ENCODE assay signal across 16 cellular contexts in the genomic region with DNA sequence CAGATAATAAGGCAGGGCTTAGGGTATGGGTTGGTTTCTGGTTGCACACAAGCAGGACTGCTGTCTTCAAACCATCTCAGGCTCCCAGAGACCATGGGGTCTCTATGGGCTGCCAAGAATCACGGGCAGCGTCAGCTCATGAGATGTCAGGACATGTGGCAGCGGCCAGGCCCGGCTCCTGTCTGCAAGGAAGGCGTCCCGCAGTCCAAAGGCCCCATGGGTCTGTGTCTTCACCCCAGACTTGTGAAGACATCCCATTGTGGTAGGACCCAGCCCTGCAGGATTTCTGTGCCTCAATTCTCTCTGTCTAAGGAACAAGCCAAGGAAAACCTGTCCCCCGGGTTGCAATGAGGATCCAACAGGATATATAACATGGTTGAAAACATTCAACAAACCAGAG. TPM values are rescaled to one million over a fixed set of nuclear protein-coding genes. Genes with fewer than 3 reads are reported as not detected.
DNase-seq lines count a peak whose midpoint lies in the region; ATAC-seq and TF ChIP-seq lines count a peak whose summit lies in the region.
"Had no signal": no experiment of that assay in that cellular context is flagged by ENCODE, and none has a peak within 500 bp of the region (broad histone marks: within the 10 kb centered on the region; RNA-seq: fewer than 3 reads in every experiment).

No MANE protein-coding gene starts in this region.

- TF ChIP-seq CTCF in endodermal cell (conservative IDR thresholded peaks at IDR 0.05): no peak
- no peak for TF ChIP-seq CTCF in sigmoid colon (IDR thresholded peaks at IDR 0.05)
- TF ChIP-seq CTCF in esophagus squamous epithelium (IDR thresholded peaks at IDR 0.05): no peak

- H3K27ac ChIP-seq in endodermal cell (ENCODE audit: low read depth, low read length) (no peak overlapping the region), sigmoid colon (no peak overlapping the region), aorta (ENCODE audit: low read depth in 1 of 2, low read length in 2 of 2) (no peak overlapping the region), esophagus squamous epithelium (no peak overlapping the region)
- H3K27ac ChIP-seq: BLaER1 had no signal

- H3K36me3 Mint-ChIP-seq in activated T-cell treated with anti-CD3 and anti-CD28 coated beads, Interleukin-2, amount 50 U/mL, for 24 hours (ENCODE audit: low read depth): peaks cover 92% of the 10 kb centered on the region
- peaks cover 39% of the 10 kb centered on the region for H3K36me3 Mint-ChIP-seq in endodermal cell (ENCODE audit: low read depth)

- WGBS in endodermal cell (ENCODE audit: insufficient coverage in 1 of 2, insufficient read length in 1 of 2), 2 experiments: 92 to 96% methylated on average over 4 to 7 of the region's 7 CpGs
- WGBS in sigmoid colon, 2 donors: 94 to 97% methylated on average over 7 of the region's 7 CpGs
- 84 to 87% methylated on average over 7 of the region's 7 CpGs for WGBS in aorta, 2 donors
- 81 to 84% methylated on average over 6 to 7 of the region's 7 CpGs for WGBS in esophagus squamous epithelium, 2 donors

- H3K4me3 Mint-ChIP-seq in activated T-cell treated with anti-CD3 and anti-CD28 coated beads, Interleukin-2, amount 50 U/mL, for 24 hours: no peak overlapping the region
- no peak overlapping the region for H3K4me3 Mint-ChIP-seq in endodermal cell
- H3K4me3 Mint-ChIP-seq: CD8-positive, alpha-beta T cell; GM23338 had no signal

- peak; percentile 22 for DNase-seq in activated T-cell treated with anti-CD3 and anti-CD28 coated beads, Interleukin-2, amount 50 U/mL, for 24 hours
- DNase-seq in activated T-cell treated with anti-CD3 and anti-CD28 coated beads, Interleukin-2, amount 50 U/mL, for 48 hours: no peak
- peak; percentile 17 for DNase-seq in endodermal cell
- peak; percentile 60 for DNase-seq in sigmoid colon
- peak; percentile 15 to 50 for DNase-seq in aorta
- DNase-seq in esophagus squamous epithelium (lab: John Stamatoyannopoulos, UW): no peak
- no peak for DNase-seq in stimulated activated CD4-positive, alpha-beta T cell treated with anti-CD3 and anti-CD28 coated beads, Interleukin-1b, Interleukin-23, amount 100 ng/mL, for 48 hours
- DNase-seq: DND-41, NCI-H187 treated with DMSO at 0.1 percent for 48 hours, NCI-H2171, NCI-H446, NCI-H69 had no signal

- H3K4me3 ChIP-seq in endodermal cell (ENCODE audit: low read length) (no peak overlapping the region), sigmoid colon (no peak overlapping the region), aorta (ENCODE audit: low read length in 2 of 2) (no peak overlapping the region), esophagus squamous epithelium (no peak overlapping the region)
- H3K4me3 ChIP-seq: BLaER1, GM23338 had no signal

- no peaks in the 10 kb centered on the region for H3K9me3 ChIP-seq in endodermal cell (ENCODE audit: control insufficient read depth, low read length)
- no peaks in the 10 kb centered on the region for H3K9me3 ChIP-seq in sigmoid colon
- no peaks in the 10 kb centered on the region for H3K9me3 ChIP-seq in aorta (ENCODE audit: control insufficient read depth, low read length)
- no peaks in the 10 kb centered on the region for H3K9me3 ChIP-seq in esophagus squamous epithelium
- H3K9me3 ChIP-seq: BLaER1 had no signal

- H3K4me1 ChIP-seq in endodermal cell (ENCODE audit: control insufficient read depth, insufficient read depth, low read length) (no peaks in the 10 kb centered on the region), sigmoid colon (peaks cover 0 to 15% (median 5%) of the 10 kb centered on the region in 4 donors), aorta (ENCODE audit: control insufficient read depth in 1 of 2, insufficient read depth in 2 of 2, low read length in 2 of 2) (no peaks in the 10 kb centered on the region), esophagus squamous epithelium (peaks cover 0 to 31% (median 5%) of the 10 kb centered on the region in 3 donors)

- intact Hi-C loops in sigmoid colon (cut with DNase I) (loop anchor here (10.0 kb wide), 1 partner anchor 503 kb away; no protein-coding TSS in a partner anchor), aorta (cut with DNase I) (loop anchor here in 1 of 2 donors (10.0 kb wide), 1 partner anchor 133 kb away; no protein-coding TSS in a partner anchor), esophagus squamous epithelium (cut with DNase I) (loop anchor here (10.0 kb wide), 1 partner anchor 303 kb away; no protein-coding TSS in a partner anchor)

- TF ChIP-seq EP300 in sigmoid colon (IDR thresholded peaks at IDR 0.05): no peak

- H3K36me3 ChIP-seq in endodermal cell (ENCODE audit: control insufficient read depth, insufficient read depth, low read length) (peaks cover 39% of the 10 kb centered on the region), sigmoid colon (peaks cover 12 to 86% (median 42%) of the 10 kb centered on the region in 4 donors), aorta (ENCODE audit: control insufficient read depth in 1 of 2, insufficient read depth in 2 of 2, low read length in 1 of 2) (peaks cover 0 to 9% of the 10 kb centered on the region in 2 donors), esophagus squamous epithelium (peaks cover 40 to 100% (median 71%) of the 10 kb centered on the region in 3 donors)

- H3K9me3 Mint-ChIP-seq in activated T-cell treated with anti-CD3 and anti-CD28 coated beads, Interleukin-2, amount 50 U/mL, for 24 hours: no peaks in the 10 kb centered on the region
- H3K9me3 Mint-ChIP-seq in endodermal cell: no peaks in the 10 kb centered on the region
- H3K9me3 Mint-ChIP-seq: CD8-positive, alpha-beta T cell; GM23338 had no signal

- H3K27me3 ChIP-seq in endodermal cell (ENCODE audit: control insufficient read depth, insufficient read depth, low read length, poor library complexity, severe bottlenecking) (no peaks in the 10 kb centered on the region), sigmoid colon (no peaks in the 10 kb centered on the region), aorta (ENCODE audit: control insufficient read depth in 1 of 2, insufficient read depth in 2 of 2, low read length in 1 of 2) (no peaks in the 10 kb centered on the region), esophagus squamous epithelium (no peaks in the 10 kb centered on the region)
- H3K27me3 ChIP-seq: BLaER1 had no signal

- peak overlapping the region; percentile 6 for H3K27ac Mint-ChIP-seq in activated T-cell treated with anti-CD3 and anti-CD28 coated beads, Interleukin-2, amount 50 U/mL, for 24 hours
- H3K27ac Mint-ChIP-seq in endodermal cell: no peak overlapping the region
- H3K27ac Mint-ChIP-seq: CD8-positive, alpha-beta T cell; GM23338 had no signal

- no peaks in the 10 kb centered on the region for H3K27me3 Mint-ChIP-seq in activated T-cell treated with anti-CD3 and anti-CD28 coated beads, Interleukin-2, amount 50 U/mL, for 24 hours
- H3K27me3 Mint-ChIP-seq in endodermal cell (ENCODE audit: insufficient read depth): no peaks in the 10 kb centered on the region

- ATAC-seq in aorta (ENCODE audit: low FRiP score) (no peak), GM21526 (IDR thresholded peaks at IDR 0.05; ENCODE audit: low FRiP score, unreplicated experiment) (no peak)
- ATAC-seq: CD8-positive, alpha-beta T cell; GM23338 had no signal

- TF ChIP-seq POLR2A in sigmoid colon (IDR thresholded peaks at IDR 0.05): no peak
- no peak for TF ChIP-seq POLR2A in esophagus squamous epithelium (IDR thresholded peaks at IDR 0.05)

- H3K4me1 Mint-ChIP-seq in activated T-cell treated with anti-CD3 and anti-CD28 coated beads, Interleukin-2, amount 50 U/mL, for 24 hours (ENCODE audit: low read depth): no peaks in the 10 kb centered on the region
- H3K4me1 Mint-ChIP-seq in endodermal cell: peaks cover 2% of the 10 kb centered on the region
- H3K4me1 Mint-ChIP-seq: GM23338 had no signal

- no peak overlapping the region for H3K9ac ChIP-seq in endodermal cell (ENCODE audit: extremely low read depth, low read length, poor library complexity, severe bottlenecking)
- H3K9ac ChIP-seq: BLaER1 had no signal

RNA-seq across cellular contexts. Expression of a gene that starts 32.6 kb away (rescaled TPM):
- 1 to 10 TPM; 9.3 TPM for total RNA-seq in endodermal cell
- polyA plus RNA-seq in endodermal cell (2013, experiment 1 of 2): 8.8 TPM
- polyA plus RNA-seq in endodermal cell (2013, experiment 2 of 2): 8.6 TPM
- 10 to 100 TPM in 1 of 4 donors, 1 to 10 TPM in 3; 5.7 to 12.5 (median 6.9) TPM for total RNA-seq in sigmoid colon
- 1 to 10 TPM; 3.6 to 7.8 (median 4.4) TPM for polyA plus RNA-seq in sigmoid colon
- total RNA-seq in aorta: 10 to 100 TPM in 1 of 2 donors, 1 to 10 TPM in 1; 7.6 to 12.1 TPM
- polyA plus RNA-seq in aorta: 1 to 10 TPM; 2.5 to 6.0 TPM
- 10 to 100 TPM; 41.8 to 86.9 (median 46.1) TPM for total RNA-seq in esophagus squamous epithelium

Comparison
In these comparisons a context has a peak if more than half of its experiments do, and no peak if none do; other contexts are left out.
1. DNase-seq: peak in activated T-cell treated with anti-CD3 and anti-CD28 coated beads, Interleukin-2, amount 50 U/mL, for 24 hours (single experiment), endodermal cell (single experiment), sigmoid colon (single experiment) and aorta (2 of 2); none in activated T-cell treated with anti-CD3 and anti-CD28 coated beads, Interleukin-2, amount 50 U/mL, for 48 hours (0 of 2), esophagus squamous epithelium (single experiment) and stimulated activated CD4-positive, alpha-beta T cell treated with anti-CD3 and anti-CD28 coated beads, Interleukin-1b, Interleukin-23, amount 100 ng/mL, for 48 hours (single experiment).